33 cellular contexts compared by ENCODE assay signal in genomic region chr4:17091104-17091503, GRCh38.
"Had no signal": no experiment of that assay in that cellular context is flagged by ENCODE, and none has a peak within 500 bp of the region (broad histone marks: within the 10 kb centered on the region; RNA-seq: fewer than 3 reads in every experiment).

No MANE protein-coding gene starts in this region.

- H3K4me1 Mint-ChIP-seq: activated B cell treated with CpG ODN at 0.5 μM for 24 hours; activated T-helper 17 cell treated with anti-CD3 and anti-CD28 coated beads, Interleukin-2, amount 50 U/mL, for 72 hours; central memory CD8-positive, alpha-beta T cell had no signal

- H3K9me3 ChIP-seq: esophagus squamous epithelium, gastroesophageal sphincter had no signal

- H3K27me3 Mint-ChIP-seq: activated B cell treated with CpG ODN at 0.5 μM for 24 hours; activated CD8-positive, alpha-beta T cell treated with anti-CD3 and anti-CD28 coated beads for 36 hours; dendritic cell treated with granulocyte-macrophage colony-stimulating factor and Interleukin-4, amounts not matched to agents 40 ng/mL and 50 ng/mL, for 4 days had no signal

- H3K9me3 Mint-ChIP-seq: activated B cell treated with CpG ODN at 0.5 μM for 24 hours; activated CD8-positive, alpha-beta T cell treated with anti-CD3 and anti-CD28 coated beads for 36 hours; activated T-helper 17 cell treated with anti-CD3 and anti-CD28 coated beads, Interleukin-2, amount 50 U/mL, for 72 hours; central memory CD8-positive, alpha-beta T cell had no signal

- H3K36me3 Mint-ChIP-seq: activated naive CD8-positive, alpha-beta T cell had no signal

- H3K27ac ChIP-seq: brain microvascular endothelial cell, coronary artery, dorsolateral prefrontal cortex, esophagus squamous epithelium, gastroesophageal sphincter, WERI-Rb-1 had no signal

- H3K27ac Mint-ChIP-seq: activated B cell treated with CpG ODN at 0.5 μM for 24 hours; activated CD8-positive, alpha-beta T cell treated with anti-CD3 and anti-CD28 coated beads for 36 hours; activated naive CD8-positive, alpha-beta T cell; activated T-helper 17 cell treated with anti-CD3 and anti-CD28 coated beads, Interleukin-2, amount 50 U/mL, for 72 hours; dendritic cell treated with granulocyte-macrophage colony-stimulating factor and Interleukin-4, amounts not matched to agents 40 ng/mL and 50 ng/mL, for 4 days had no signal

- H3K4me3 ChIP-seq: coronary artery, dorsolateral prefrontal cortex, esophagus squamous epithelium, gastroesophageal sphincter had no signal

- H3K4me3 Mint-ChIP-seq: activated B cell treated with CpG ODN at 0.5 μM for 24 hours; activated CD8-positive, alpha-beta T cell treated with anti-CD3 and anti-CD28 coated beads for 36 hours; activated naive CD8-positive, alpha-beta T cell; activated T-cell treated with anti-CD3 and anti-CD28 coated beads, Interleukin-2, amount 50 U/mL, for 4 hours; activated T-helper 17 cell treated with anti-CD3 and anti-CD28 coated beads, Interleukin-2, amount 50 U/mL, for 72 hours; central memory CD8-positive, alpha-beta T cell; dendritic cell treated with granulocyte-macrophage colony-stimulating factor and Interleukin-4, amounts not matched to agents 40 ng/mL and 50 ng/mL, for 4 days had no signal

- H3K36me3 ChIP-seq: brain microvascular endothelial cell, esophagus squamous epithelium, gastroesophageal sphincter, WERI-Rb-1 had no signal

- H3K27me3 ChIP-seq: brain microvascular endothelial cell, dorsolateral prefrontal cortex, esophagus squamous epithelium, gastroesophageal sphincter had no signal

- FAIRE-seq: astrocyte, bronchial epithelial cell, TTC549 had no signal

- DNase-seq: activated B cell treated with CpG ODN at 0.5 μM for 24 hours; activated CD4-positive, alpha-beta T cell treated with anti-CD3 and anti-CD28 coated beads for 48 hours; activated CD4-positive, alpha-beta T cell treated with anti-CD3 and anti-CD28 coated beads, Interleukin-2, amount 50 U/mL, for 1 hour; activated CD4-positive, alpha-beta T cell treated with anti-CD3 and anti-CD28 coated beads, Interleukin-2, amount 50 U/mL, for 48 hours; activated CD8-positive, alpha-beta memory T cell treated with anti-CD3 and anti-CD28 coated beads for 24 hours; activated CD8-positive, alpha-beta T cell treated with anti-CD3 and anti-CD28 coated beads for 36 hours; activated effector memory CD4-positive, alpha-beta T cell treated with Interleukin-2 at 50 U/mL for 16 hours; activated gamma-delta T cell treated with Interleukin-2 at 50 U/mL for 16 hours; activated naive CD4-positive, alpha-beta T cell treated with anti-CD3 and anti-CD28 coated beads, Interleukin-2, amount 50 U/mL, for 16 hours; activated naive CD4-positive, alpha-beta T cell treated with Interleukin-2 at 50 U/mL for 16 hours; activated T-cell treated with anti-CD3 and anti-CD28 coated beads, Interleukin-2, amount 50 U/mL, for 4 hours; amniotic stem cell; anterior cingulate cortex; brain microvascular endothelial cell; dorsolateral prefrontal cortex; effector memory CD4-positive, alpha-beta T cell; erythroblast; esophagus squamous epithelium; foreskin melanocyte; head of caudate nucleus; hippocampal formation; T-helper 2 cell; WERI-Rb-1 had no signal

- ATAC-seq: activated CD4-positive, CD25-positive, alpha-beta regulatory T cell treated with anti-CD3 and anti-CD28 coated beads, Interleukin-2, amount 50 U/mL, for 24 hours; activated CD8-positive, alpha-beta T cell treated with anti-CD3 and anti-CD28 coated beads for 36 hours; activated T-cell treated with anti-CD3 and anti-CD28 coated beads, Interleukin-2, amount 50 U/mL, for 4 hours; activated T-helper 17 cell treated with anti-CD3 and anti-CD28 coated beads, Interleukin-2, amount 50 U/mL, for 72 hours; gastroesophageal sphincter had no signal
